Comparison of ENCODE assay signal across 10 cellular contexts in genomic region chr4:139223682-139224317, GRCh38. TPM values are rescaled to one million over a fixed set of nuclear protein-coding genes. Genes with fewer than 3 reads are reported as not detected.
DNase-seq lines count a peak whose midpoint lies in the region; ATAC-seq and TF ChIP-seq lines count a peak whose summit lies in the region.
"Had no signal": no experiment of that assay in that cellular context is flagged by ENCODE, and none has a peak within 500 bp of the region (broad histone marks: within the 10 kb centered on the region; RNA-seq: fewer than 3 reads in every experiment).

No MANE protein-coding gene starts in this region.

- ATAC-seq in Right ventricle myocardium superior (ENCODE audit: poor library complexity) = peak; percentile 55
- ATAC-seq: left lobe of liver had no signal

- CTCF ChIA-PET in OCI-LY7 (lab: Charles Lee; ENCODE audit: unreplicated experiment) = interaction anchor here (0.6 to 1.2 kb wide), 2 partner anchors 9 to 253 kb away, joined by 3 read pairs; no protein-coding TSS in a partner anchor
- CTCF ChIA-PET in RWPE1 (lab: Yijun Ruan, JAX) = interaction anchor here (0.9 kb wide), 1 partner anchor 33 kb away, joined by 5 read pairs; no protein-coding TSS in a partner anchor

- no peaks in the 10 kb centered on the region for H3K27me3 ChIP-seq in testis
- H3K27me3 ChIP-seq: ascending aorta had no signal

- H3K9me2 ChIP-seq in OCI-LY7 (ENCODE audit: insufficient read depth, low read length) = no peaks in the 10 kb centered on the region

- POLR2A ChIA-PET in OCI-LY7 (lab: Charles Lee) (interaction anchor here (0.6 to 2.9 kb wide), 6 partner anchors 9 to 155 kb away, joined by 3 to 18 read pairs (median 4); no protein-coding TSS in a partner anchor), RWPE1 (lab: Yijun Ruan, JAX; ENCODE audit: low non-redundant PET) (no interaction called here)

- 88 to 96% methylated on average over 2 of the region's 2 CpGs for WGBS in testis, 2 donors

- H3K4me2 ChIP-seq in OCI-LY7 (ENCODE audit: low read length) = no peak overlapping the region

- no peaks in the 10 kb centered on the region for H3K9me3 ChIP-seq in OCI-LY7 (ENCODE audit: low read length)
- no peaks in the 10 kb centered on the region for H3K9me3 ChIP-seq in testis
- H3K9me3 ChIP-seq: ascending aorta had no signal

- DNase-seq in Right ventricle myocardium superior (peak; percentile 70), cardiac septum (ENCODE audit: low spot score) (no peak), OCI-LY7 (ENCODE audit: low spot score) (no peak), epithelial cell of prostate (ENCODE audit: low read depth, low spot score) (peak; percentile 66), testis (peak; percentile 32), RWPE1 (ENCODE audit: low spot score) (no peak), NCI-H774 (lab: John Stamatoyannopoulos, UW) (no peak), SK-N-DZ (ENCODE audit: low spot score) (no peak)

- TF ChIP-seq POLR2A in testis (IDR thresholded peaks at IDR 0.05) = no peak

- H3K36me3 ChIP-seq in OCI-LY7 (ENCODE audit: insufficient read depth, low read length) (no peaks in the 10 kb centered on the region), testis (ENCODE audit: low read depth, missing control alignments) (no peaks in the 10 kb centered on the region)
- H3K36me3 ChIP-seq: ascending aorta had no signal

- peaks cover 38% of the 10 kb centered on the region for H3K4me1 ChIP-seq in OCI-LY7 (ENCODE audit: insufficient read depth, low read length, poor library complexity, severe bottlenecking)
- H3K4me1 ChIP-seq in testis = no peaks in the 10 kb centered on the region
- H3K4me1 ChIP-seq: ascending aorta had no signal

- H3K4me3 ChIP-seq in OCI-LY7 (ENCODE audit: low read depth, low read length, poor library complexity, severe bottlenecking) = no peak overlapping the region
- no peak overlapping the region for H3K4me3 ChIP-seq in testis
- H3K4me3 ChIP-seq: ascending aorta had no signal

- intact Hi-C loops in Right ventricle myocardium superior (cut with DNase I) (no loop called here), cardiac septum (cut with DNase I) (no loop called here), OCI-LY7 (cut with micrococcal nuclease; ENCODE audit: unreplicated experiment) (no loop called here), testis (cut with DNase I; ENCODE audit: low total_unique reads) (no loop called here)

- BruUV-seq in OCI-LY7 (replicated peaks; lab: Mats Ljungman, UMichigan) = no TSS peak

- H4K20me1 ChIP-seq in OCI-LY7 (ENCODE audit: insufficient read depth, low read length) = no peaks in the 10 kb centered on the region

- H2AFZ ChIP-seq in OCI-LY7 (ENCODE audit: low read length) = peak overlapping the region; percentile 50; the same call in 1 of the 2 replicates

- TF ChIP-seq CTCF in OCI-LY7 (conservative IDR thresholded peaks at IDR 0.05; ENCODE audit: low read length) (no peak), testis (IDR thresholded peaks at IDR 0.05) (no peak), RWPE1 (conservative IDR thresholded peaks at IDR 0.05; ENCODE audit: low read depth) (no peak)

- no peak overlapping the region for H3K27ac ChIP-seq in OCI-LY7 (ENCODE audit: low read depth, low read length, poor library complexity, severe bottlenecking)
- peak overlapping the region; percentile 37 for H3K27ac ChIP-seq in epithelial cell of prostate
- no peak overlapping the region for H3K27ac ChIP-seq in testis
- no peak overlapping the region for H3K27ac ChIP-seq in RWPE1
- H3K27ac ChIP-seq: ascending aorta had no signal

- no peaks in the 10 kb centered on the region for H3K79me2 ChIP-seq in OCI-LY7 (ENCODE audit: insufficient read depth, low read depth, low read length)

RNA-seq across cellular contexts. Expression of gene ELF2, which starts 46.8 kb away (rescaled TPM):
- total RNA-seq in Right ventricle myocardium superior (41.3 TPM), cardiac septum (31.0 TPM), OCI-LY7 (2022) (57.0 and 62.0 TPM in 2 replicates), testis (10 to 100 TPM; 52.0 to 53.6 TPM)
- 49.1 and 49.6 TPM in 2 replicates for total RNA-seq in OCI-LY7 (2014; rRNA removed; shearing (Covaris generic))
- 72.6 TPM for polyA plus RNA-seq in testis (ENCODE audit: insufficient read depth, low read depth, low replicate concordance)
- polyA plus RNA-seq in SK-N-DZ (2014; cell fraction: cytosol; rRNA removed) = 31.7 and 41.6 TPM in 2 replicates
- 35.2 and 39.2 TPM in 2 replicates for polyA plus RNA-seq in SK-N-DZ (2014; cell fraction: nucleus; rRNA removed)

RNA-seq across cellular contexts. Expression of gene MGARP, which starts 56.2 kb away (rescaled TPM):
- total RNA-seq in Right ventricle myocardium superior = 0.48 TPM
- 0.81 TPM for total RNA-seq in cardiac septum
- 0.88 and 2.6 TPM in 2 replicates for total RNA-seq in OCI-LY7 (2014; rRNA removed; shearing (Covaris generic))
- 0.28 TPM in 1 of 2 replicates, not detected in the other for total RNA-seq in OCI-LY7 (2022)
- total RNA-seq in testis = 1 to 10 TPM; 2.3 to 3.1 TPM
- polyA plus RNA-seq in testis (ENCODE audit: insufficient read depth, low read depth, low replicate concordance) = 10.9 TPM
- 1.00 and 1.2 TPM in 2 replicates for polyA plus RNA-seq in SK-N-DZ (2014; cell fraction: cytosol; rRNA removed)
- polyA plus RNA-seq in SK-N-DZ (2014; cell fraction: nucleus; rRNA removed) = 0.83 and 1.4 TPM in 2 replicates

Comparison
In these comparisons a context has a peak if more than half of its experiments do, and no peak if none do; other contexts are left out.
1. DNase-seq: peak in Right ventricle myocardium superior (single experiment), epithelial cell of prostate (single experiment) and testis (single experiment); none in cardiac septum (single experiment), OCI-LY7 (single experiment), RWPE1 (single experiment), NCI-H774 (single experiment) and SK-N-DZ (single experiment).